Comparison of ENCODE assay signal across 16 cellular contexts in the genomic region with DNA sequence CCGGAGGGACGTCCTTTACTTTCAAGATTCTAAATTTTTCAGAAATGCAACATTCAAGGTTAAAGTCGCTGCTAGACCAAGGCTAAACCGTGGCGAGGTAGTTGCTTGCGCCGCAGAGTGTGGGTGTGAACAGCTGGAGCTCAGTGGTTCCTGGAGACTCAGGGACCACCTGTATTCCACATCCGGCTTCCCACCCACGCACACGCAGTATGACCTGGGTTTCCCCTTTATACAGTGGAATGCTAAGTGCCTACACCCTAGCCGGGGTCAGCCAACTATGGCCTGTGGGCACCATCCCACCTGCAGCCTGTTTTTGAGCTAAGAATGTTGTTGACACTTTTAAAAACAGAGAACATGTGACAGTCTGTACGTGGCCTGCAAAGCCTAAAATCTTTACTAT.
DNase-seq lines count a peak whose midpoint lies in the region; ATAC-seq and TF ChIP-seq lines count a peak whose summit lies in the region.
"Had no signal": no experiment of that assay in that cellular context is flagged by ENCODE, and none has a peak within 500 bp of the region (broad histone marks: within the 10 kb centered on the region; RNA-seq: fewer than 3 reads in every experiment).

No MANE protein-coding gene starts in this region.

- peak; percentile 44 for DNase-seq in left kidney (ENCODE audit: low read depth, low spot score)
- no peak for DNase-seq in stimulated activated CD4-positive, alpha-beta T cell treated with anti-CD3 and anti-CD28 coated beads, Interleukin-2, amount 100 ng/mL, for 24 hours
- DNase-seq: activated CD8-positive, alpha-beta T cell treated with anti-CD3 and anti-CD28 coated beads, Interleukin-2, amount 10 ng/mL, durations not matched to agents 7 days and 5 days; activated naive CD8-positive, alpha-beta T cell treated with anti-CD3 and anti-CD28 coated beads, Interleukin-2, amount 10 ng/mL, durations not matched to agents 7 days and 5 days; GM23248; NCI-H1694 treated with DMSO at 0.1 percent for 48 hours; sigmoid colon; stimulated activated CD4-positive, alpha-beta T cell treated with anti-CD3 and anti-CD28 coated beads, Interleukin-4, amount 100 ng/mL, for 24 hours; testis had no signal

- ATAC-seq in GM18511 (IDR thresholded peaks at IDR 0.05; ENCODE audit: unreplicated experiment) = peak; percentile 78
- ATAC-seq in GM21526 (IDR thresholded peaks at IDR 0.05; ENCODE audit: low FRiP score, unreplicated experiment) = peak; percentile 52
- ATAC-seq in HG03439 (IDR thresholded peaks at IDR 0.05; ENCODE audit: unreplicated experiment) = peak; percentile 59
- no peak for ATAC-seq in SK-N-SH treated with all-trans-retinoic acid at 6 μM for 48 hours
- ATAC-seq in HG03571 (IDR thresholded peaks at IDR 0.05; ENCODE audit: unreplicated experiment) = no peak
- ATAC-seq in GM18498 (IDR thresholded peaks at IDR 0.05; ENCODE audit: unreplicated experiment) = no peak
- ATAC-seq: activated CD8-positive, alpha-beta T cell treated with anti-CD3 and anti-CD28 coated beads, Interleukin-2, amount 10 ng/mL, durations not matched to agents 7 days and 5 days; gastroesophageal sphincter had no signal

TF ChIP-seq in SK-N-SH treated with all-trans-retinoic acid at 6 μM for 48 hours, 23 proteins besides CTCF, POLR2A, EP300 and RAD21:
- TF ChIP-seq PPARA (CRISPR knock-in tag; IDR thresholded peaks at IDR 0.05; ENCODE audit: borderline replicate concordance) = no peak
- no peak for TF ChIP-seq ZFP30 (CRISPR knock-in tag; IDR thresholded peaks at IDR 0.05)
- TF ChIP-seq POU6F1 (CRISPR knock-in tag; IDR thresholded peaks at IDR 0.05; ENCODE audit: borderline replicate concordance, low read depth) = no peak
- TF ChIP-seq, protein P1, sequence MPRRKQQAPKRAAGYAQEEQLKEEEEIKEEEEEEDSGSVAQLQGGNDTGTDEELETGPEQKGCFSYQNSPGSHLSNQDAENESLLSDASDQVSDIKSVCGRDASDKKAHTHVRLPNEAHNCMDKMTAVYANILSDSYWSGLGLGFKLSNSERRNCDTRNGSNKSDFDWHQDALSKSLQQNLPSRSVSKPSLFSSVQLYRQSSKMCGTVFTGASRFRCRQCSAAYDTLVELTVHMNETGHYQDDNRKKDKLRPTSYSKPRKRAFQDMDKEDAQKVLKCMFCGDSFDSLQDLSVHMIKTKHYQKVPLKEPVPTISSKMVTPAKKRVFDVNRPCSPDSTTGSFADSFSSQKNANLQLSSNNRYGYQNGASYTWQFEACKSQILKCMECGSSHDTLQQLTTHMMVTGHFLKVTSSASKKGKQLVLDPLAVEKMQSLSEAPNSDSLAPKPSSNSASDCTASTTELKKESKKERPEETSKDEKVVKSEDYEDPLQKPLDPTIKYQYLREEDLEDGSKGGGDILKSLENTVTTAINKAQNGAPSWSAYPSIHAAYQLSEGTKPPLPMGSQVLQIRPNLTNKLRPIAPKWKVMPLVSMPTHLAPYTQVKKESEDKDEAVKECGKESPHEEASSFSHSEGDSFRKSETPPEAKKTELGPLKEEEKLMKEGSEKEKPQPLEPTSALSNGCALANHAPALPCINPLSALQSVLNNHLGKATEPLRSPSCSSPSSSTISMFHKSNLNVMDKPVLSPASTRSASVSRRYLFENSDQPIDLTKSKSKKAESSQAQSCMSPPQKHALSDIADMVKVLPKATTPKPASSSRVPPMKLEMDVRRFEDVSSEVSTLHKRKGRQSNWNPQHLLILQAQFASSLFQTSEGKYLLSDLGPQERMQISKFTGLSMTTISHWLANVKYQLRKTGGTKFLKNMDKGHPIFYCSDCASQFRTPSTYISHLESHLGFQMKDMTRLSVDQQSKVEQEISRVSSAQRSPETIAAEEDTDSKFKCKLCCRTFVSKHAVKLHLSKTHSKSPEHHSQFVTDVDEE (CRISPR knock-in tag; IDR thresholded peaks at IDR 0.05) = no peak
- TF ChIP-seq, protein P2, sequence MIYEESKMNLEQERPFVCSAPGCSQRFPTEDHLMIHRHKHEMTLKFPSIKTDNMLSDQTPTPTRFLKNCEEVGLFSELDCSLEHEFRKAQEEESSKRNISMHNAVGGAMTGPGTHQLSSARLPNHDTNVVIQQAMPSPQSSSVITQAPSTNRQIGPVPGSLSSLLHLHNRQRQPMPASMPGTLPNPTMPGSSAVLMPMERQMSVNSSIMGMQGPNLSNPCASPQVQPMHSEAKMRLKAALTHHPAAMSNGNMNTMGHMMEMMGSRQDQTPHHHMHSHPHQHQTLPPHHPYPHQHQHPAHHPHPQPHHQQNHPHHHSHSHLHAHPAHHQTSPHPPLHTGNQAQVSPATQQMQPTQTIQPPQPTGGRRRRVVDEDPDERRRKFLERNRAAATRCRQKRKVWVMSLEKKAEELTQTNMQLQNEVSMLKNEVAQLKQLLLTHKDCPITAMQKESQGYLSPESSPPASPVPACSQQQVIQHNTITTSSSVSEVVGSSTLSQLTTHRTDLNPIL (CRISPR knock-in tag; IDR thresholded peaks at IDR 0.05; ENCODE audit: low read depth) = no peak
- TF ChIP-seq ZC3H10 (CRISPR knock-in tag; IDR thresholded peaks at IDR 0.05) = no peak

Comparison
In these comparisons a context has a peak if more than half of its experiments do, and no peak if none do; other contexts are left out.
1. ATAC-seq: peak in GM18511 (single experiment), GM21526 (single experiment) and HG03439 (single experiment); none in SK-N-SH treated with all-trans-retinoic acid at 6 μM for 48 hours (single experiment), HG03571 (single experiment) and GM18498 (single experiment).